In genomic region chr3:41204369-41204768, GRCh38 we compare ENCODE assay signal across 1 cellular context.
A peak's percentile ranks its signal among the peaks of the same experiment; 100 is the strongest.
TF ChIP-seq lines count a peak whose summit lies in the region.

No MANE protein-coding gene starts in this region.

TF ChIP-seq in GM12878, 131 proteins besides CTCF, POLR2A, EP300 and RAD21:
- TF ChIP-seq IRF3 (IDR thresholded peaks at IDR 0.05) (no peak), POLR2AphosphoS5 (IDR thresholded peaks at IDR 0.05; ENCODE audit: low read length) (peak; percentile 26; the same call in 1 of the 2 replicates), EZH2 (IDR thresholded peaks at IDR 0.05; ENCODE audit: borderline replicate concordance, control insufficient read depth, low read depth, low read length) (no peak), CEBPZ (IDR thresholded peaks at IDR 0.05; ENCODE audit: low read depth, low read length) (no peak)
